Comparison of ENCODE assay signal across 13 cellular contexts in the genomic region with DNA sequence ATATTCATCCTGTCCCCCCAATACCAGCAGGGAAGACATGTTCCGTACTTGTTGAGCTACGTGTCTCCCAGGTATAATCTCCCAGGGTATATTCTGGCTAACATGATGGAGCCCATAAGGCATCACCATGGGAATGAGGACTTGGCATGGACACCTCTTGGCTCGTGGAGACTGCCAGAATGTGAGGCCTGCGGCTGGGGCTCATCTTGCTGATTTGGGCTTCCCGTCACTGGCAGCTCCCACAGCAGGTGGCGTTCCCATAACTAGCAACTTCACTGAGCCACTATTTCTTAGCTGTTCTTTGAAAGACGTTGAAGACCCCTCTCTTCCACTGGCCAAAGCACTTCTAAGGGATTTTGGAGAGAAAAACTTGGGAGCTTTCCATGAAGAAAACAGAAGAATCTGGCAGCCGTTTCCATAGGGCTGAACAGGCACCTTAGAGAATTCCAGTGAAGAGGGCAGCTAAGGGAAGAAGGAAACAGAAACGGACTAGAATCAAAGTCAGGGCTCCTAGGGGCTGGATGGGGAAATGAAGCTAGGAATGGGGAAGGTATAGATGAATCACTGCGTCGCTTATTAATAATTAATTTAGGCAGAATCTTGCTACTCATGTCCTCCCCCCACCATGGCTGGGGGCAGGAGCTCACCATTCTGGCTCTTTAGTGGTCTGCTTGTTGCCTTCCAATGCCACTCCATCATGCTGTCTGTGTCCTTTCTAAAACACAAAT. TPM values are rescaled to one million over a fixed set of nuclear protein-coding genes. Genes with fewer than 3 reads are reported as not detected.
DNase-seq lines count a peak whose midpoint lies in the region; ATAC-seq, FAIRE-seq and TF ChIP-seq lines count a peak whose summit lies in the region.
"Had no signal": no experiment of that assay in that cellular context is flagged by ENCODE, and none has a peak within 500 bp of the region (broad histone marks: within the 10 kb centered on the region; RNA-seq: fewer than 3 reads in every experiment).

No MANE protein-coding gene starts in this region.

- H3K4me3 ChIP-seq in astrocyte (ENCODE audit: insufficient read depth, low read depth, low read length) (no peak overlapping the region), rectal smooth muscle tissue (ENCODE audit: low read length) (no peak overlapping the region)

- H3K9ac ChIP-seq in astrocyte (ENCODE audit: low read length) (no peak overlapping the region), rectal smooth muscle tissue (ENCODE audit: low read length) (no peak overlapping the region)

- H3K79me2 ChIP-seq in astrocyte (ENCODE audit: insufficient read depth, low read length) = no peaks in the 10 kb centered on the region

- H3K36me3 ChIP-seq in astrocyte (ENCODE audit: insufficient read depth, low read length) = no peaks in the 10 kb centered on the region
- H3K36me3 ChIP-seq in rectal smooth muscle tissue (ENCODE audit: control insufficient read depth, insufficient read depth, low read length) = no peaks in the 10 kb centered on the region

- FAIRE-seq in astrocyte (lab: Jason Lieb, UNC) = no peak
- FAIRE-seq: GM12891 had no signal

- peaks cover 18% of the 10 kb centered on the region for H3K4me1 Mint-ChIP-seq in astrocyte (ENCODE audit: low read depth, unreplicated experiment)

- no peaks in the 10 kb centered on the region for H3K9me3 Mint-ChIP-seq in astrocyte (ENCODE audit: unreplicated experiment)
- H3K9me3 Mint-ChIP-seq: endodermal cell had no signal

- peak; percentile 16 for ATAC-seq in left ventricle myocardium superior
- no peak for ATAC-seq in GM21786 (IDR thresholded peaks at IDR 0.05; ENCODE audit: unreplicated experiment)
- ATAC-seq in HG02798 (IDR thresholded peaks at IDR 0.05; ENCODE audit: poor library complexity, unreplicated experiment) = no peak
- ATAC-seq: left lobe of liver had no signal

- no peak overlapping the region for H3K4me3 Mint-ChIP-seq in astrocyte (ENCODE audit: unreplicated experiment)
- H3K4me3 Mint-ChIP-seq: endodermal cell had no signal

- H3K4me2 ChIP-seq in astrocyte (ENCODE audit: low read length) = no peak overlapping the region

- H3K27me3 ChIP-seq in astrocyte (ENCODE audit: insufficient read depth, low read length) (no peaks in the 10 kb centered on the region), rectal smooth muscle tissue (ENCODE audit: control insufficient read depth, insufficient read depth, low read length) (no peaks in the 10 kb centered on the region)

- no peaks in the 10 kb centered on the region for H3K27me3 Mint-ChIP-seq in astrocyte (ENCODE audit: low read depth, unreplicated experiment)

- no peaks in the 10 kb centered on the region for H4K20me1 ChIP-seq in astrocyte (ENCODE audit: insufficient read depth, low read length)

- H3K27ac Mint-ChIP-seq in astrocyte (ENCODE audit: unreplicated experiment) = peak overlapping the region; percentile 94
- H3K27ac Mint-ChIP-seq: endodermal cell had no signal

- H3K27ac ChIP-seq in astrocyte (ENCODE audit: low read depth, low read length) (no peak overlapping the region), rectal smooth muscle tissue (ENCODE audit: low read depth, low read length) (peak overlapping the region; percentile 78)

- H3K4me1 ChIP-seq in astrocyte (ENCODE audit: insufficient read depth, low read length) (peaks cover 9% of the 10 kb centered on the region), rectal smooth muscle tissue (ENCODE audit: control insufficient read depth, insufficient read depth, low read length) (peaks cover 24% of the 10 kb centered on the region)

- intact Hi-C loops in left ventricle myocardium superior (cut with micrococcal nuclease) = no loop called here

- TF ChIP-seq CTCF in astrocyte (IDR thresholded peaks at IDR 0.05; ENCODE audit: insufficient read depth, low read depth, low read length) = no peak

- H3K9me3 ChIP-seq in astrocyte (ENCODE audit: insufficient read depth, low read depth, low read length) = no peaks in the 10 kb centered on the region

- H2AFZ ChIP-seq in astrocyte (ENCODE audit: low read depth, low read length) = no peak overlapping the region

- DNase-seq in CD1c-positive myeloid dendritic cell (ENCODE audit: extremely low spot score) = peak; percentile 66
- DNase-seq in astrocyte (ENCODE audit: low read depth) = no peak
- DNase-seq in left ventricle myocardium superior = peak; percentile 48
- DNase-seq in HK-2 (ENCODE audit: unreplicated experiment) = no peak
- no peak for DNase-seq in GM03348 (ENCODE audit: low spot score)
- DNase-seq: DND-41, endodermal cell, NCI-H2081 had no signal

- no peaks in the 10 kb centered on the region for H3K36me3 Mint-ChIP-seq in astrocyte (ENCODE audit: low read depth, unreplicated experiment)

RNA-seq across cellular contexts. Expression of a gene that starts 39.7 kb away (rescaled TPM):
- total RNA-seq in astrocyte (33.9 and 57.7 TPM in 2 replicates), left ventricle myocardium superior (25.4 TPM)

Comparison
In these comparisons a context has a peak if more than half of its experiments do, and no peak if none do; other contexts are left out.
1. DNase-seq: peak in CD1c-positive myeloid dendritic cell (single experiment) and left ventricle myocardium superior (single experiment); none in astrocyte (single experiment), HK-2 (single experiment) and GM03348 (single experiment).